ENCODE assay signal across 8 cellular contexts in the genomic region with DNA sequence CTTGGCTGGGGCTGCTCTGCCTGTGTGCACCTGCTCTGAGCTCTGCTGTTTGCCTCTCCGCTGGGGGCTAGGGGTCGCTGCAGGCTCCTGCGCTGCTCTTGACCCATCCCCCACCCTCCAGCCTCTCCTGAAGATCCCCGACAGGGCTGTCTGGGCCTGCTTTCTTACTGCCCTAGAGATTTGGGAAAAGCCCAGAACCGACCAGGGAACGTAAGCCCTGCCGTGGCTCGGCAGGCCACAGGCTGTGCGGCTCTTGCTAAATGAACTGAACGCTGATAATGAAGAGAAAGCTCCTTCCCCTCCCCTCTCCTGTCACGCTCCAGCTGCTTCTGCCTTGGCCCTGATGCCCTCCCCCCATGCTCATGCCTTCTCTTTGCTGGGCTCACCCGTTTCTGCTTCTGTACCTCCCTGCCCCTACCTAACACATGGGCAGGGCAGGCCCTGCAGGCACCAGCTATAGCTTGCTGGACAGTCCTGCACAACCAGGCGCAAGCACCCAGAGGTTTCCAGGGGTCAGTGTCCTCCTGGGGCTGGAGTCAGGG. TPM values are rescaled to one million over a fixed set of nuclear protein-coding genes. Genes with fewer than 3 reads are reported as not detected.
DNase-seq lines count a peak whose midpoint lies in the region; ATAC-seq and TF ChIP-seq lines count a peak whose summit lies in the region.

No MANE protein-coding gene starts in this region.

- ATAC-seq in SK-N-SH treated with all-trans-retinoic acid at 6 μM for 48 hours = no peak
- no peak for ATAC-seq in HG03139 (IDR thresholded peaks at IDR 0.05; ENCODE audit: unreplicated experiment)
- ATAC-seq in GM19351 (IDR thresholded peaks at IDR 0.05; ENCODE audit: unreplicated experiment) = no peak

- no peak for TF ChIP-seq CTCF in SK-N-SH (IDR thresholded peaks at IDR 0.05)
- no peak for TF ChIP-seq CTCF in GM10248 (IDR thresholded peaks at IDR 0.05; ENCODE audit: control extremely low read depth, extremely low read depth, low read depth, missing control alignments)

- POLR2A ChIA-PET in SK-N-SH (lab: Yijun Ruan, JAX) = no interaction called here
- POLR2A ChIA-PET in GM10248 (lab: Yijun Ruan, JAX) = no interaction called here

- H3F3A ChIP-seq in SK-N-SH (replicated peaks; ENCODE audit: insufficient read depth) = no peaks in the 10 kb centered on the region

- H3K4me3 ChIP-seq in SK-N-SH (ENCODE audit: low read depth in 2 of 2, low read length in 1 of 2) (no peak overlapping the region; a peak in 1 of 4 replicates), iPS DF 6.9 (ENCODE audit: low read length) (no peak overlapping the region)

- H3K9me3 ChIP-seq in SK-N-SH (no peaks in the 10 kb centered on the region), iPS DF 6.9 (ENCODE audit: control insufficient read depth, insufficient read depth, low read length) (no peaks in the 10 kb centered on the region)

- TF ChIP-seq EP300 in SK-N-SH (IDR thresholded peaks at IDR 0.05; ENCODE audit: borderline replicate concordance in 1 of 2, low read depth in 1 of 2, low read length in 1 of 2) = no peak

- no peaks in the 10 kb centered on the region for H3K79me2 ChIP-seq in SK-N-SH (ENCODE audit: insufficient read depth)

- no peaks in the 10 kb centered on the region for H3K36me3 ChIP-seq in SK-N-SH (replicated peaks in 1 of 2; ENCODE audit: control insufficient read depth in 1 of 2, insufficient read depth in 2 of 2, low read length in 1 of 2)
- no peaks in the 10 kb centered on the region for H3K36me3 ChIP-seq in iPS DF 6.9 (ENCODE audit: control insufficient read depth, insufficient read depth, low read length)

- no peaks in the 10 kb centered on the region for H3K9me2 ChIP-seq in SK-N-SH

- no peak overlapping the region for H3K9ac ChIP-seq in SK-N-SH

- no peak for TF ChIP-seq RAD21 in SK-N-SH (IDR thresholded peaks at IDR 0.05; ENCODE audit: low read length)

- H3K4me2 ChIP-seq in SK-N-SH = peak overlapping the region; percentile 12; the same call in 1 of the 2 replicates

- H4K20me1 ChIP-seq in SK-N-SH (ENCODE audit: insufficient read depth) = no peaks in the 10 kb centered on the region

- DNase-seq in SK-N-SH (no peak), amniotic epithelial cell (ENCODE audit: low read depth) (peak; percentile 49), iPS DF 6.9 (ENCODE audit: low read depth, low spot score) (peak; percentile 77), GM10248 (ENCODE audit: extremely low spot score) (no peak)
- DNase-seq in stimulated activated CD4-positive, alpha-beta T cell treated with anti-CD3 and anti-CD28 coated beads, Interleukin-4, amount 100 ng/mL, for 4 hours = no peak

- WGBS in SK-N-SH (ENCODE audit: low lambda C conversion rate) = 72% methylated on average over 11 of the region's 13 CpGs
- WGBS in iPS DF 6.9 (ENCODE audit: insufficient coverage, insufficient read length) = no CpG with 5 or more reads among the region's 13 CpGs

- H3K4me1 ChIP-seq in SK-N-SH (ENCODE audit: control insufficient read depth in 1 of 2, insufficient read depth in 2 of 2, low read depth in 1 of 2, low read length in 1 of 2) = peaks cover 0 to 15% of the 10 kb centered on the region in 2 experiments; a peak in 2 of 4 replicates
- H3K4me1 ChIP-seq in iPS DF 6.9 (ENCODE audit: control insufficient read depth, insufficient read depth, low read length) = peaks cover 2% of the 10 kb centered on the region

- H3K27ac ChIP-seq in SK-N-SH (ENCODE audit: low read depth in 2 of 2, low read length in 1 of 2) (peak overlapping the region in 1 of 2 experiments; percentile 40; a peak in 1 of 4 replicates), iPS DF 6.9 (ENCODE audit: low read length) (no peak overlapping the region)

- H3K27me3 ChIP-seq in SK-N-SH (ENCODE audit: insufficient read depth) (no peaks in the 10 kb centered on the region; the same call in 1 of the 2 replicates), iPS DF 6.9 (ENCODE audit: control insufficient read depth, insufficient read depth, low read length) (no peaks in the 10 kb centered on the region)

- H2AFZ ChIP-seq in SK-N-SH (ENCODE audit: low read depth) = no peak overlapping the region

- CTCF ChIA-PET in SK-N-SH (lab: Yijun Ruan, JAX) (no interaction called here), GM10248 (lab: Yijun Ruan, JAX) (interaction anchor here (1.0 to 1.3 kb wide), 4 partner anchors 11 to 22 kb away, joined by 3 to 4 read pairs (median 4); no protein-coding TSS in a partner anchor)

TF ChIP-seq in SK-N-SH, 30 proteins besides CTCF, POLR2A, EP300 and RAD21 (continues in another document):
- TF ChIP-seq GABPA (IDR thresholded peaks at IDR 0.05; ENCODE audit: low read depth) (no peak), ELF1 (IDR thresholded peaks at IDR 0.05) (no peak), MXI1 (IDR thresholded peaks at IDR 0.05; ENCODE audit: low read depth, low read length) (no peak), MEF2A (IDR thresholded peaks at IDR 0.05; ENCODE audit: borderline replicate concordance, low read depth) (no peak), TAF1 (IDR thresholded peaks at IDR 0.05; ENCODE audit: borderline replicate concordance, low read depth, low read length) (no peak), EZH2phosphoT487 (IDR thresholded peaks at IDR 0.05; ENCODE audit: borderline replicate concordance, low read depth) (no peak), YY1 (IDR thresholded peaks at IDR 0.05; ENCODE audit: low read depth) (no peak), CHD2 (IDR thresholded peaks at IDR 0.05; ENCODE audit: low read length, partially characterized antibody) (no peak), RFX5 (IDR thresholded peaks at IDR 0.05; ENCODE audit: low read length) (no peak), NRF1 (IDR thresholded peaks at IDR 0.05; ENCODE audit: low read depth, low read length) (no peak)
- TF ChIP-seq, protein P1, sequence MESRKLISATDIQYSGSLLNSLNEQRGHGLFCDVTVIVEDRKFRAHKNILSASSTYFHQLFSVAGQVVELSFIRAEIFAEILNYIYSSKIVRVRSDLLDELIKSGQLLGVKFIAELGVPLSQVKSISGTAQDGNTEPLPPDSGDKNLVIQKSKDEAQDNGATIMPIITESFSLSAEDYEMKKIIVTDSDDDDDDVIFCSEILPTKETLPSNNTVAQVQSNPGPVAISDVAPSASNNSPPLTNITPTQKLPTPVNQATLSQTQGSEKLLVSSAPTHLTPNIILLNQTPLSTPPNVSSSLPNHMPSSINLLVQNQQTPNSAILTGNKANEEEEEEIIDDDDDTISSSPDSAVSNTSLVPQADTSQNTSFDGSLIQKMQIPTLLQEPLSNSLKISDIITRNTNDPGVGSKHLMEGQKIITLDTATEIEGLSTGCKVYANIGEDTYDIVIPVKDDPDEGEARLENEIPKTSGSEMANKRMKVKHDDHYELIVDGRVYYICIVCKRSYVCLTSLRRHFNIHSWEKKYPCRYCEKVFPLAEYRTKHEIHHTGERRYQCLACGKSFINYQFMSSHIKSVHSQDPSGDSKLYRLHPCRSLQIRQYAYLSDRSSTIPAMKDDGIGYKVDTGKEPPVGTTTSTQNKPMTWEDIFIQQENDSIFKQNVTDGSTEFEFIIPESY (IDR thresholded peaks at IDR 0.05; ENCODE audit: borderline replicate concordance, low read depth) = no peak
- TF ChIP-seq, protein P2, sequence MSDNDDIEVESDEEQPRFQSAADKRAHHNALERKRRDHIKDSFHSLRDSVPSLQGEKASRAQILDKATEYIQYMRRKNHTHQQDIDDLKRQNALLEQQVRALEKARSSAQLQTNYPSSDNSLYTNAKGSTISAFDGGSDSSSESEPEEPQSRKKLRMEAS (IDR thresholded peaks at IDR 0.05; ENCODE audit: low read depth) = no peak

TF ChIP-seq in SK-N-SH treated with all-trans-retinoic acid at 6 μM for 48 hours, 23 proteins besides CTCF, POLR2A, EP300 and RAD21:
- TF ChIP-seq GLIS3 (CRISPR knock-in tag; IDR thresholded peaks at IDR 0.05) = no peak
- no peak for TF ChIP-seq ZNF565 (CRISPR knock-in tag; conservative IDR thresholded peaks at IDR 0.05; ENCODE audit: low read depth)
- TF ChIP-seq, protein P3, sequence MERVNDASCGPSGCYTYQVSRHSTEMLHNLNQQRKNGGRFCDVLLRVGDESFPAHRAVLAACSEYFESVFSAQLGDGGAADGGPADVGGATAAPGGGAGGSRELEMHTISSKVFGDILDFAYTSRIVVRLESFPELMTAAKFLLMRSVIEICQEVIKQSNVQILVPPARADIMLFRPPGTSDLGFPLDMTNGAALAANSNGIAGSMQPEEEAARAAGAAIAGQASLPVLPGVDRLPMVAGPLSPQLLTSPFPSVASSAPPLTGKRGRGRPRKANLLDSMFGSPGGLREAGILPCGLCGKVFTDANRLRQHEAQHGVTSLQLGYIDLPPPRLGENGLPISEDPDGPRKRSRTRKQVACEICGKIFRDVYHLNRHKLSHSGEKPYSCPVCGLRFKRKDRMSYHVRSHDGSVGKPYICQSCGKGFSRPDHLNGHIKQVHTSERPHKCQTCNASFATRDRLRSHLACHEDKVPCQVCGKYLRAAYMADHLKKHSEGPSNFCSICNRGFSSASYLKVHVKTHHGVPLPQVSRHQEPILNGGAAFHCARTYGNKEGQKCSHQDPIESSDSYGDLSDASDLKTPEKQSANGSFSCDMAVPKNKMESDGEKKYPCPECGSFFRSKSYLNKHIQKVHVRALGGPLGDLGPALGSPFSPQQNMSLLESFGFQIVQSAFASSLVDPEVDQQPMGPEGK (CRISPR knock-in tag; IDR thresholded peaks at IDR 0.05; ENCODE audit: borderline replicate concordance) = no peak
TF ChIP-seq in SK-N-SH treated with all-trans-retinoic acid at 6 μM for 48 hours: peak in this region for 0.

RNA-seq across cellular contexts. Expression of a gene that starts 32.0 kb away (rescaled TPM):
- 50.7 and 53.2 TPM in 2 replicates for polyA plus RNA-seq in SK-N-SH (2012; rRNA removed)
- polyA plus RNA-seq in SK-N-SH (2012; cell fraction: cytosol; rRNA removed) = 50.7 and 59.5 TPM in 2 replicates
- 82.8 and 120 TPM in 2 replicates for polyA plus RNA-seq in SK-N-SH (2012; cell fraction: nucleus; rRNA removed)

RNA-seq across cellular contexts. Expression of a gene that starts 59.3 kb away (rescaled TPM):
- polyA plus RNA-seq in SK-N-SH (2012; rRNA removed) = 0.10 and 0.23 TPM in 2 replicates
- 0.08 and 0.41 TPM in 2 replicates for polyA plus RNA-seq in SK-N-SH (2012; cell fraction: cytosol; rRNA removed)
- polyA plus RNA-seq in SK-N-SH (2012; cell fraction: nucleus; rRNA removed) = 0.31 and 0.52 TPM in 2 replicates

Comparison
In these comparisons a context has a peak if more than half of its experiments do, and no peak if none do; other contexts are left out.
1. DNase-seq: peak in amniotic epithelial cell (single experiment) and iPS DF 6.9 (single experiment); none in SK-N-SH (single experiment), stimulated activated CD4-positive, alpha-beta T cell treated with anti-CD3 and anti-CD28 coated beads, Interleukin-4, amount 100 ng/mL, for 4 hours (0 of 2) and GM10248 (single experiment).